ENCODE assay signal across 8 cellular contexts in the genomic region with DNA sequence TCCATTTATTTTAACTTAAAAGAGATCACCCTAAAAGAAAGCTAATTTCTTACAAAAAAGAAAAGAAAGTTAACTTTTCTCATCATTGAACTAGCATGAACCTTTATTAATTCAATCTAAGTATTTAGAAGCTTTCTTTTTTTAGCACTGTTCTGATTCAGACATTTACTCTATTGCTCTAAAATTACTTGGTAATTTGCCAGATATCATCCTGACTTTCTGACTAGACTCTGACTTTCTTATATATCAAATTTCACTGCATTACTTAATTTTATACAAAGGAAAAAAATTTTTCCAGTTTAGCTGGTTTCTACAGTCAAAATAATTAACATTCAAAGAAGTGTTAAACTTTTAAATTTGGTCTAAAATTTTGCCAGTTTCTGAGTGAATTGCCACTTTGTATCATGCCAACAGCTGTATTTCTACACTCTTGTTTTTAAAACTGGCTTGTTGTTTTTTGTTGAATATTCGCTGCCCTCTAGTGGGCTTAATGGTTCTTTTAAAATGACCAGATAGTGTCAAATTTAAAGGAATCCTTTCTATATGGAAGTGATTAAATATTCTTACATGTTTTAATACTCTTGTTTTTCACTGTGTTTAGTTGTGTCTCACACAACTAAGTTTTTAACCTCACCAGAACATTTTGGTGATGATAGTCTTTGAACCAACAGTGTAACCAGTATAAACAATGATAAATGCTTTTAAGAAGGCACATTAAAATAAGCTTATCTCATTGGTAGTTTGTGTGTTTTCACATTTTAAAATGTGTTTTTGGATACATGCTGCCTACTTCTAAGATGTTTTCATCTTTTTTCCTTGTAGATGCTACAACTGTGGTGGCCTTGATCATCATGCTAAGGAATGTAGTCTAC.
DNase-seq lines count a peak whose midpoint lies in the region; ATAC-seq and TF ChIP-seq lines count a peak whose summit lies in the region.

No MANE protein-coding gene starts in this region.

- H3K27me3 Mint-ChIP-seq in Caco-2 (ENCODE audit: insufficient read depth, unreplicated experiment), result no peaks in the 10 kb centered on the region

- H3K27me3 ChIP-seq in Caco-2 (replicated peaks; ENCODE audit: control insufficient read depth, insufficient read depth, low read length) (no peaks in the 10 kb centered on the region), psoas muscle (ENCODE audit: insufficient read depth in 3 of 3, low read length in 2 of 3) (no peaks in the 10 kb centered on the region)

- peaks cover 7% of the 10 kb centered on the region for H3K4me1 Mint-ChIP-seq in Caco-2 (ENCODE audit: low read depth, unreplicated experiment)

- DNase-seq in Caco-2, result peak in 1 of 2 experiments; percentile 22
- DNase-seq in HFF-Myc (ENCODE audit: extremely low read depth, low read depth), result peak; percentile 16
- peak; percentile 4 for DNase-seq in NCI-H82 treated with DMSO at 0.1 percent for 48 hours (lab: John Stamatoyannopoulos, UW; ENCODE audit: unreplicated experiment)
- peak; percentile 35 for DNase-seq in epidermal melanocyte (ENCODE audit: insufficient read length, low spot score)
- DNase-seq in psoas muscle, result no peak
- DNase-seq in stimulated activated CD4-positive, alpha-beta T cell treated with anti-CD3 and anti-CD28 coated beads, Interleukin-4, amount 100 ng/mL, for 4 hours, result no peak
- DNase-seq in activated naive CD4-positive, alpha-beta T cell treated with Interleukin-2 at 50 U/mL for 16 hours, result no peak
- no peak for DNase-seq in central memory CD4-positive, alpha-beta T cell

- no peaks in the 10 kb centered on the region for H3K9me3 Mint-ChIP-seq in Caco-2 (ENCODE audit: unreplicated experiment)

- no peak overlapping the region for H3K27ac Mint-ChIP-seq in Caco-2 (ENCODE audit: unreplicated experiment)

- no peak overlapping the region for H3K4me3 Mint-ChIP-seq in Caco-2 (ENCODE audit: unreplicated experiment)

- H3K4me3 ChIP-seq in Caco-2 (ENCODE audit: low read depth, low read length) (no peak overlapping the region), HFF-Myc (replicated peaks; ENCODE audit: low read depth, low read length) (no peak overlapping the region), psoas muscle (no peak overlapping the region)

- no peaks in the 10 kb centered on the region for H3K36me3 ChIP-seq in Caco-2 (ENCODE audit: control insufficient read depth, insufficient read depth, low read length)
- H3K36me3 ChIP-seq in psoas muscle (ENCODE audit: insufficient read depth in 1 of 2, low read depth in 1 of 2), result no peaks in the 10 kb centered on the region

- no peak overlapping the region for H3K27ac ChIP-seq in psoas muscle

- CTCF ChIA-PET in Caco-2 (lab: Charles Lee), result interaction anchor here (0.8 to 1.9 kb wide), 4 partner anchors 10 to 302 kb away, joined by 6 to 13 read pairs (median 8); a partner anchor contains a TSS

- WGBS in psoas muscle, 3 donors, result 17 to 34% (median 26%) methylated on average over 1 of the region's 1 CpG

- peak; percentile 44 to 48 for TF ChIP-seq CTCF in Caco-2 (IDR thresholded peaks at IDR 0.05; ENCODE audit: insufficient read depth in 1 of 2, low read depth in 1 of 2, low read length in 1 of 2, severe bottlenecking in 1 of 2, unreplicated experiment in 1 of 2)
- TF ChIP-seq CTCF in HFF-Myc (IDR thresholded peaks at IDR 0.05; ENCODE audit: low read depth, low read length, missing control alignments), result peak; percentile 23
- TF ChIP-seq CTCF in psoas muscle (IDR thresholded peaks at IDR 0.05), result peak; percentile 48

- H3K4me1 ChIP-seq in Caco-2 (0 out of 2 replicates have a peak, but pooled peaks cover 2% of the 10 kb centered on the region), psoas muscle (no peaks in the 10 kb centered on the region)

- intact Hi-C loops in Caco-2 (cut with micrococcal nuclease; ENCODE audit: unreplicated experiment) (loop anchor here (1.0 to 5.0 kb wide), 4 partner anchors 82 to 396 kb away; no protein-coding TSS in a partner anchor), psoas muscle (cut with DNase I) (loop anchor here in 1 of 2 donors (2.0 kb wide), 1 partner anchor 137 kb away; no protein-coding TSS in a partner anchor)

- BruUV-seq in Caco-2 (replicated peaks; lab: Mats Ljungman, UMichigan), result no TSS peak

- no peaks in the 10 kb centered on the region for H3K9me3 ChIP-seq in Caco-2
- H3K9me3 ChIP-seq in psoas muscle, result no peaks in the 10 kb centered on the region

- POLR2A ChIA-PET in Caco-2 (lab: Charles Lee), result no interaction called here

- no peak for ATAC-seq in psoas muscle

- H3K36me3 Mint-ChIP-seq in Caco-2 (ENCODE audit: insufficient read depth, unreplicated experiment), result no peaks in the 10 kb centered on the region

Comparison
In these comparisons a context has a peak if more than half of its experiments do, and no peak if none do; other contexts are left out.
1. DNase-seq: peak in HFF-Myc (single experiment), NCI-H82 treated with DMSO at 0.1 percent for 48 hours (single experiment) and epidermal melanocyte (single experiment); none in psoas muscle (0 of 2), stimulated activated CD4-positive, alpha-beta T cell treated with anti-CD3 and anti-CD28 coated beads, Interleukin-4, amount 100 ng/mL, for 4 hours (0 of 2), activated naive CD4-positive, alpha-beta T cell treated with Interleukin-2 at 50 U/mL for 16 hours (single experiment) and central memory CD4-positive, alpha-beta T cell (single experiment).
2. Peak in every context shown above with its lines, with median percentiles within 50 percentile points of each other: CTCF ChIP-seq.